24 cellular contexts compared by ENCODE assay signal in genomic region chr2:45626387-45627010, GRCh38. TPM values are rescaled to one million over a fixed set of nuclear protein-coding genes. Genes with fewer than 3 reads are reported as not detected.
DNase-seq lines count a peak whose midpoint lies in the region; TF ChIP-seq lines count a peak whose summit lies in the region.
"Had no signal": no experiment of that assay in that cellular context is flagged by ENCODE, and none has a peak within 500 bp of the region (broad histone marks: within the 10 kb centered on the region; RNA-seq: fewer than 3 reads in every experiment).

No MANE protein-coding gene starts in this region.

- intact Hi-C loops in prostate gland (cut with DNase I): no loop called here
- intact Hi-C loops in esophagus squamous epithelium (cut with DNase I): no loop called here

- H3K27ac ChIP-seq in endodermal cell (ENCODE audit: low read depth, low read length) (no peak overlapping the region), prostate gland (peak overlapping the region; percentile 17), esophagus squamous epithelium (no peak overlapping the region)
- H3K27ac ChIP-seq: RWPE1, sigmoid colon had no signal

- no peaks in the 10 kb centered on the region for H3K36me3 Mint-ChIP-seq in endodermal cell (ENCODE audit: low read depth)
- H3K36me3 Mint-ChIP-seq: type B pancreatic cell had no signal

- TF ChIP-seq POLR2A in prostate gland (IDR thresholded peaks at IDR 0.05) (no peak), esophagus squamous epithelium (IDR thresholded peaks at IDR 0.05) (no peak)

- no peak for TF ChIP-seq CTCF in endodermal cell (conservative IDR thresholded peaks at IDR 0.05)
- no peak for TF ChIP-seq CTCF in prostate gland (IDR thresholded peaks at IDR 0.05)
- no peak for TF ChIP-seq CTCF in esophagus squamous epithelium (IDR thresholded peaks at IDR 0.05)

- WGBS in endodermal cell (ENCODE audit: insufficient coverage in 1 of 2, insufficient read length in 1 of 2), 2 experiments: 81 to 100% methylated on average over 2 to 7 of the region's 7 CpGs
- WGBS in prostate gland: 39% methylated on average over 7 of the region's 7 CpGs
- WGBS in esophagus squamous epithelium, 2 donors: 69 to 72% methylated on average over 7 of the region's 7 CpGs

- H3K9me3 Mint-ChIP-seq in endodermal cell: no peaks in the 10 kb centered on the region
- H3K9me3 Mint-ChIP-seq: activated T-cell treated with anti-CD3 and anti-CD28 coated beads, Interleukin-2, amount 50 U/mL, for 4 hours; nephron; type B pancreatic cell had no signal

- no peaks in the 10 kb centered on the region for H3K36me3 ChIP-seq in endodermal cell (ENCODE audit: control insufficient read depth, insufficient read depth, low read length)
- H3K36me3 ChIP-seq in prostate gland: no peaks in the 10 kb centered on the region
- H3K36me3 ChIP-seq in esophagus squamous epithelium: no peaks in the 10 kb centered on the region
- H3K36me3 ChIP-seq: sigmoid colon had no signal

- H3K4me3 ChIP-seq in endodermal cell (ENCODE audit: low read length): peak overlapping the region; percentile 1
- no peak overlapping the region for H3K4me3 ChIP-seq in prostate gland
- H3K4me3 ChIP-seq in esophagus squamous epithelium: no peak overlapping the region
- H3K4me3 ChIP-seq: sigmoid colon had no signal

- H3K27me3 ChIP-seq in endodermal cell (ENCODE audit: control insufficient read depth, insufficient read depth, low read length, poor library complexity, severe bottlenecking): no peaks in the 10 kb centered on the region
- no peaks in the 10 kb centered on the region for H3K27me3 ChIP-seq in prostate gland (replicated peaks; ENCODE audit: insufficient read depth)
- peaks cover 0 to 6% (median 0%) of the 10 kb centered on the region in 4 donors for H3K27me3 ChIP-seq in esophagus squamous epithelium
- H3K27me3 ChIP-seq: sigmoid colon had no signal

- DNase-seq in NCI-H1417 (lab: John Stamatoyannopoulos, UW) (peak in 2 of 3 experiments; percentile 33 to 52), NCI-H1417 treated with DMSO at 0.1 percent for 48 hours (lab: John Stamatoyannopoulos, UW) (no peak), NCI-H526 (lab: John Stamatoyannopoulos, UW) (peak; percentile 63 to 78), endodermal cell (no peak), prostate gland (ENCODE audit: low spot score) (peak; percentile 39), cerebellar cortex (ENCODE audit: low spot score) (no peak), 8988T (no peak), esophagus squamous epithelium (lab: John Stamatoyannopoulos, UW) (no peak)
- DNase-seq: activated CD8-positive, alpha-beta memory T cell treated with anti-CD3 and anti-CD28 coated beads for 24 hours; activated naive CD4-positive, alpha-beta T cell treated with Interleukin-2 at 50 U/mL for 16 hours; activated T-cell treated with anti-CD3 and anti-CD28 coated beads, Interleukin-2, amount 50 U/mL, for 4 hours; amniotic stem cell; cortex of kidney; EL; head of caudate nucleus; IMR-90; NCI-H1694 treated with DMSO at 0.1 percent for 48 hours; sigmoid colon; stimulated activated CD4-positive, alpha-beta T cell treated with anti-CD3 and anti-CD28 coated beads, Interleukin-15, amount 100 ng/mL, for 24 hours; T-helper 9 cell had no signal

- H3K4me1 ChIP-seq in endodermal cell (ENCODE audit: control insufficient read depth, insufficient read depth, low read length) (peaks cover 12% of the 10 kb centered on the region), prostate gland (replicated peaks) (no peaks in the 10 kb centered on the region), esophagus squamous epithelium (no peaks in the 10 kb centered on the region)
- H3K4me1 ChIP-seq: sigmoid colon had no signal

- no peak overlapping the region for H3K4me3 Mint-ChIP-seq in endodermal cell
- H3K4me3 Mint-ChIP-seq: activated T-cell treated with anti-CD3 and anti-CD28 coated beads, Interleukin-2, amount 50 U/mL, for 4 hours; B cell; nephron; type B pancreatic cell had no signal

- H3K9ac ChIP-seq in endodermal cell (ENCODE audit: extremely low read depth, low read length, poor library complexity, severe bottlenecking): no peak overlapping the region

- H3K27me3 Mint-ChIP-seq in endodermal cell (ENCODE audit: insufficient read depth): peaks cover 2% of the 10 kb centered on the region

- no peak overlapping the region for H3K27ac Mint-ChIP-seq in endodermal cell
- H3K27ac Mint-ChIP-seq: B cell, nephron, type B pancreatic cell had no signal

- peaks cover 32% of the 10 kb centered on the region for H3K4me1 Mint-ChIP-seq in endodermal cell
- H3K4me1 Mint-ChIP-seq: B cell, nephron had no signal

- H3K9me3 ChIP-seq in endodermal cell (ENCODE audit: control insufficient read depth, low read length) (no peaks in the 10 kb centered on the region), prostate gland (no peaks in the 10 kb centered on the region), esophagus squamous epithelium (no peaks in the 10 kb centered on the region)
- H3K9me3 ChIP-seq: sigmoid colon had no signal

RNA-seq across cellular contexts. Expression of gene SRBD1, which starts 15.4 kb away (rescaled TPM):
- total RNA-seq in endodermal cell (10 to 100 TPM; 17.7 to 19.6 TPM), prostate gland (10 to 100 TPM; 16.5 to 25.9 TPM), esophagus squamous epithelium (10 to 100 TPM in 3 of 4 donors, 1 to 10 TPM in 1; 5.0 to 21.6 (median 13.1) TPM)
- polyA plus RNA-seq in endodermal cell (2013, experiment 1 of 2): 18.3 TPM
- 18.3 TPM for polyA plus RNA-seq in endodermal cell (2013, experiment 2 of 2)

RNA-seq across cellular contexts. Expression of gene PRKCE, which starts 25.0 kb away (rescaled TPM):
- total RNA-seq in endodermal cell (1 to 10 TPM; 1.4 to 1.7 TPM), prostate gland (10 to 100 TPM in 1 of 2 donors, 1 to 10 TPM in 1; 7.2 to 25.4 TPM), esophagus squamous epithelium (10 to 100 TPM in 2 of 4 donors, 1 to 10 TPM in 2; 6.5 to 13.7 (median 9.9) TPM)
- 2.3 TPM for polyA plus RNA-seq in endodermal cell (2013, experiment 1 of 2)
- polyA plus RNA-seq in endodermal cell (2013, experiment 2 of 2): 2.2 TPM

Comparison
In these comparisons a context has a peak if more than half of its experiments do, and no peak if none do; other contexts are left out.
1. DNase-seq: peak in NCI-H1417 (2 of 3), NCI-H526 (2 of 2) and prostate gland (single experiment); none in NCI-H1417 treated with DMSO at 0.1 percent for 48 hours (single experiment), endodermal cell (single experiment), cerebellar cortex (single experiment), 8988T (single experiment) and esophagus squamous epithelium (single experiment).
2. H3K27ac ChIP-seq: peak in prostate gland (2 of 2); none in endodermal cell (single experiment) and esophagus squamous epithelium (0 of 4).